8 cellular contexts compared by ENCODE assay signal in the genomic region with DNA sequence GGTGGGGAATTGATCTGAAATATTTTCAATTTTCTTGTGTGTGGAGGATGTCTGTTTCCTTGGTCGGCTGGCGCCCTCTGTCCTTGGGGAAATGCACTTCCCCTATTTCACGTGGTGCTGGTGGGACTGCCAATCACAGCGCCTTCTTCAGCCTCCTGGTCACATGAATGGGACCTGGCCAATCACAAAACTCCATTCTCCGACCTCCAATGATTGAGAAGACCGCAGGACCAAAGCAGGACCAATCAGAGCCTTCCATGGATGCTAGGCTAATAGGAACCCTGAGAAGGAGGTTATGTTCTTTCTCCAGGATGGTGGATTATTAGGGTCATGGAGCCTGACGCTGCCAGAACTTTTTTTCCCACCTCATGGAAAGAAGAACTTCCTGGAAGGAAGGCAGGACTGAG.
DNase-seq lines count a peak whose midpoint lies in the region; ATAC-seq lines count a peak whose summit lies in the region.

No MANE protein-coding gene starts in this region.

- no peak overlapping the region for H3K27ac Mint-ChIP-seq in CD8-positive, alpha-beta memory T cell

- no peaks in the 10 kb centered on the region for H3K27me3 ChIP-seq in CD8-positive, alpha-beta memory T cell (ENCODE audit: insufficient read depth, low read length, poor library complexity, severe bottlenecking)

- no peaks in the 10 kb centered on the region for H3K36me3 ChIP-seq in CD8-positive, alpha-beta memory T cell (ENCODE audit: insufficient read depth, low read length)

- H3K4me3 ChIP-seq in CD8-positive, alpha-beta memory T cell (ENCODE audit: low read length): no peak overlapping the region

- H3K4me3 Mint-ChIP-seq in CD8-positive, alpha-beta memory T cell: no peak overlapping the region

- CTCF ChIA-PET in CD8-positive, alpha-beta memory T cell (lab: Charles Lee): no interaction called here

- POLR2A ChIA-PET in CD8-positive, alpha-beta memory T cell (lab: Charles Lee): no interaction called here

- H3K9me3 ChIP-seq in CD8-positive, alpha-beta memory T cell (ENCODE audit: low read length): no peaks in the 10 kb centered on the region

- intact Hi-C loops in left colon (cut with DNase I, micrococcal nuclease): no loop called here

- no peak overlapping the region for H3K27ac ChIP-seq in CD8-positive, alpha-beta memory T cell (ENCODE audit: low read depth, low read length)

- H3K9me3 Mint-ChIP-seq in CD8-positive, alpha-beta memory T cell: no peaks in the 10 kb centered on the region

- DNase-seq in D341Med (ENCODE audit: low spot score): peak; percentile 66
- DNase-seq in HT-29 (ENCODE audit: low spot score): peak; percentile 64
- peak; percentile 20 for DNase-seq in T1000 (lab: John Stamatoyannopoulos, UW)
- DNase-seq in left colon: peak; percentile 73 to 80
- no peak for DNase-seq in NCI-H1417 treated with DMSO at 0.1 percent for 48 hours (lab: John Stamatoyannopoulos, UW)
- no peak for DNase-seq in activated effector memory CD4-positive, alpha-beta T cell treated with Interleukin-2 at 50 U/mL for 16 hours
- no peak for DNase-seq in CD8-positive, alpha-beta memory T cell

- peaks cover 0 to 2% (median 0%) of the 10 kb centered on the region in 3 donors for H3K4me1 Mint-ChIP-seq in CD8-positive, alpha-beta memory T cell

- ATAC-seq in left colon (peak; percentile 87), HG02571 (IDR thresholded peaks at IDR 0.05; ENCODE audit: unreplicated experiment) (no peak)

- H3K27me3 Mint-ChIP-seq in CD8-positive, alpha-beta memory T cell: peaks cover 4 to 26% of the 10 kb centered on the region in 2 donors

- H3K4me1 ChIP-seq in CD8-positive, alpha-beta memory T cell (ENCODE audit: insufficient read depth, low read length): no peaks in the 10 kb centered on the region

- H3K36me3 Mint-ChIP-seq in CD8-positive, alpha-beta memory T cell: no peaks in the 10 kb centered on the region

Comparison
In these comparisons a context has a peak if more than half of its experiments do, and no peak if none do; other contexts are left out.
1. DNase-seq: peak in D341Med (single experiment), HT-29 (single experiment), T1000 (single experiment) and left colon (2 of 2); none in NCI-H1417 treated with DMSO at 0.1 percent for 48 hours (single experiment), activated effector memory CD4-positive, alpha-beta T cell treated with Interleukin-2 at 50 U/mL for 16 hours (single experiment) and CD8-positive, alpha-beta memory T cell (0 of 5).